ENCODE assay signal across 8 cellular contexts in the genomic region with DNA sequence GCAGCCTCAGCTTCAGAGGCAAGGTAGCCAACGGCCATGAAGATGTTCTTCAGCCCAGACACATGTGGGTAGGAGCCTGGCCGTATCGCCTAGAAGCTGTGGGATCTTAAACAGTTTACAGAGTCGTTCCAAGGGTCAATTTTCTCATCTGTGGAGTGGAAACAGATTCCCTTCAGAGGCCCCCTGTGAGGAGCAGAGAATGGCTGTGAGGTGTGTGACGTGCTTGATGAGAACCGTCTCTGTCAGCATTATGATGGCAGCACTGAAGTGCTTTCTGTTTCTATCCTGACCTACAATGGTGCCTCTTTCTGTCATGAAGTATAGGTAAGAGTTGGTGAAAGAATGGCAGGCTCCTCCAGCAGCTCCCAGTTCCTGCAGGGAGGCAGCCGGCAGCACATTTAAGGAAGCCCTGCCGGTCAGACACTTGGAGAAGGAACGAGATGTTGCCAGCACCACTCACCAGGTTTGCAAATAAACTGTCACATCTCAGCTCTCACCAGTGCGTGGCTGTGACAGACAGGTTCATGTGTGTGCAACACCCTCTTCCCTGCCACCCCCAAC.
DNase-seq lines count a peak whose midpoint lies in the region; ATAC-seq, FAIRE-seq and TF ChIP-seq lines count a peak whose summit lies in the region.

No MANE protein-coding gene starts in this region.

- peak overlapping the region; percentile 40; the same call in 1 of the 2 replicates for H2AFZ ChIP-seq in Loucy (ENCODE audit: low read length)
- peak overlapping the region; percentile 72 for H2AFZ ChIP-seq in astrocyte (ENCODE audit: low read depth, low read length)

- no peaks in the 10 kb centered on the region for H3K9me3 ChIP-seq in CD4-positive, CD25-positive, alpha-beta regulatory T cell (ENCODE audit: control insufficient read depth in 2 of 2, low read length in 2 of 2)
- H3K9me3 ChIP-seq in Loucy (ENCODE audit: insufficient read depth, low read depth, low read length), result no peaks in the 10 kb centered on the region
- no peaks in the 10 kb centered on the region for H3K9me3 ChIP-seq in astrocyte (ENCODE audit: insufficient read depth, low read depth, low read length)

- H3K36me3 ChIP-seq in CD4-positive, CD25-positive, alpha-beta regulatory T cell (ENCODE audit: control insufficient read depth, insufficient read depth, low read length), result no peaks in the 10 kb centered on the region
- H3K36me3 ChIP-seq in Loucy (ENCODE audit: insufficient read depth, low read length) (no peaks in the 10 kb centered on the region), astrocyte (ENCODE audit: insufficient read depth, low read length) (no peaks in the 10 kb centered on the region)

- H3K27me3 Mint-ChIP-seq in CD4-positive, CD25-positive, alpha-beta regulatory T cell, result no peaks in the 10 kb centered on the region
- peaks cover 8% of the 10 kb centered on the region for H3K27me3 Mint-ChIP-seq in astrocyte (ENCODE audit: low read depth, unreplicated experiment)

- H3K4me1 Mint-ChIP-seq in CD4-positive, CD25-positive, alpha-beta regulatory T cell, result peaks cover 4 to 61% (median 39%) of the 10 kb centered on the region in 4 donors
- H3K4me1 Mint-ChIP-seq in astrocyte (ENCODE audit: low read depth, unreplicated experiment), result peaks cover 5% of the 10 kb centered on the region

- no peaks in the 10 kb centered on the region for H3F3A ChIP-seq in Loucy (ENCODE audit: low read depth)

- H3K27me3 ChIP-seq in CD4-positive, CD25-positive, alpha-beta regulatory T cell (ENCODE audit: control insufficient read depth, insufficient read depth, low read length), result no peaks in the 10 kb centered on the region
- H3K27me3 ChIP-seq in Loucy (ENCODE audit: insufficient read depth, low read length, poor library complexity, severe bottlenecking), result no peaks in the 10 kb centered on the region
- H3K27me3 ChIP-seq in astrocyte (ENCODE audit: insufficient read depth, low read length), result no peaks in the 10 kb centered on the region

- no peaks in the 10 kb centered on the region for H3K9me2 ChIP-seq in Loucy (replicated peaks; ENCODE audit: low read depth, low read length)

- peak overlapping the region; percentile 96 for H3K27ac ChIP-seq in CD4-positive, CD25-positive, alpha-beta regulatory T cell (ENCODE audit: insufficient read depth, low read length, poor library complexity, severe bottlenecking)
- no peak overlapping the region for H3K27ac ChIP-seq in astrocyte (ENCODE audit: low read depth, low read length)

- no peak for FAIRE-seq in astrocyte (lab: Jason Lieb, UNC)

- peak overlapping the region; percentile 68 to 92 (median 89) for H3K4me3 Mint-ChIP-seq in CD4-positive, CD25-positive, alpha-beta regulatory T cell
- no peak overlapping the region for H3K4me3 Mint-ChIP-seq in astrocyte (ENCODE audit: unreplicated experiment)

- no peaks in the 10 kb centered on the region for H4K20me1 ChIP-seq in Loucy (ENCODE audit: insufficient read depth, low read length, poor library complexity, severe bottlenecking)
- no peaks in the 10 kb centered on the region for H4K20me1 ChIP-seq in astrocyte (ENCODE audit: insufficient read depth, low read length)

- TF ChIP-seq CTCF in Loucy (conservative IDR thresholded peaks at IDR 0.05; ENCODE audit: low read length), result no peak
- no peak for TF ChIP-seq CTCF in astrocyte (IDR thresholded peaks at IDR 0.05; ENCODE audit: insufficient read depth, low read depth, low read length)

- H3K4me1 ChIP-seq in CD4-positive, CD25-positive, alpha-beta regulatory T cell (ENCODE audit: control insufficient read depth, insufficient read depth, low read length, poor library complexity, severe bottlenecking), result peaks cover 24% of the 10 kb centered on the region
- peaks cover 39% of the 10 kb centered on the region for H3K4me1 ChIP-seq in Loucy (ENCODE audit: insufficient read depth, low read length, poor library complexity, severe bottlenecking)
- peaks cover 8% of the 10 kb centered on the region for H3K4me1 ChIP-seq in astrocyte (ENCODE audit: insufficient read depth, low read length)

- DNase-seq in CD4-positive, CD25-positive, alpha-beta regulatory T cell, result peak; percentile 12 to 87 (median 76)
- DNase-seq in astrocyte (ENCODE audit: low read depth), result no peak
- peak; percentile 30 to 34 (median 31) for DNase-seq in stimulated activated CD4-positive, alpha-beta T cell treated with anti-CD3 and anti-CD28 coated beads, TNF-alpha, amount 100 ng/mL, for 24 hours (ENCODE audit: low read depth in 3 of 3)
- no peak for DNase-seq in DMS114 treated with DMSO at 0.1 percent for 48 hours (lab: John Stamatoyannopoulos, UW; ENCODE audit: unreplicated experiment)
- no peak for DNase-seq in H4 (ENCODE audit: low spot score)
- DNase-seq in NCI-H526 (lab: John Stamatoyannopoulos, UW), result no peak

- no peaks in the 10 kb centered on the region for H3K9me3 Mint-ChIP-seq in CD4-positive, CD25-positive, alpha-beta regulatory T cell
- H3K9me3 Mint-ChIP-seq in astrocyte (ENCODE audit: unreplicated experiment), result peaks cover 2% of the 10 kb centered on the region

- ATAC-seq in CD4-positive, CD25-positive, alpha-beta regulatory T cell (ENCODE audit: low read depth in 2 of 2), result peak; percentile 61 to 62
- peak; percentile 57 for ATAC-seq in GM21515 (IDR thresholded peaks at IDR 0.05; ENCODE audit: unreplicated experiment)

- peak overlapping the region; percentile 98 to 100 (median 99) for H3K27ac Mint-ChIP-seq in CD4-positive, CD25-positive, alpha-beta regulatory T cell
- no peak overlapping the region for H3K27ac Mint-ChIP-seq in astrocyte (ENCODE audit: unreplicated experiment)

- peak overlapping the region; percentile 90 for H3K4me2 ChIP-seq in Loucy (ENCODE audit: low read depth, low read length, poor library complexity, severe bottlenecking)
- H3K4me2 ChIP-seq in astrocyte (ENCODE audit: low read length), result peak overlapping the region; percentile 59

- H3K9ac ChIP-seq in Loucy (ENCODE audit: low read depth, low read length, poor library complexity, severe bottlenecking), result peak overlapping the region; percentile 80
- H3K9ac ChIP-seq in astrocyte (ENCODE audit: low read length), result no peak overlapping the region

- H3K36me3 Mint-ChIP-seq in CD4-positive, CD25-positive, alpha-beta regulatory T cell, result peaks cover 7% of the 10 kb centered on the region
- H3K36me3 Mint-ChIP-seq in astrocyte (ENCODE audit: low read depth, unreplicated experiment), result no peaks in the 10 kb centered on the region

- no peaks in the 10 kb centered on the region for H3K79me2 ChIP-seq in Loucy (ENCODE audit: insufficient read depth, low read length)
- H3K79me2 ChIP-seq in astrocyte (ENCODE audit: insufficient read depth, low read length), result no peaks in the 10 kb centered on the region

- peak overlapping the region; percentile 89 for H3K4me3 ChIP-seq in CD4-positive, CD25-positive, alpha-beta regulatory T cell (ENCODE audit: low read depth, low read length)
- H3K4me3 ChIP-seq in Loucy (ENCODE audit: low read length, poor library complexity, severe bottlenecking), result peak overlapping the region; percentile 71
- no peak overlapping the region for H3K4me3 ChIP-seq in astrocyte (ENCODE audit: insufficient read depth, low read depth, low read length)

Comparison
In these comparisons a context has a peak if more than half of its experiments do, and no peak if none do; other contexts are left out.
1. DNase-seq: peak in CD4-positive, CD25-positive, alpha-beta regulatory T cell (3 of 3) and stimulated activated CD4-positive, alpha-beta T cell treated with anti-CD3 and anti-CD28 coated beads, TNF-alpha, amount 100 ng/mL, for 24 hours (3 of 3); none in astrocyte (single experiment), DMS114 treated with DMSO at 0.1 percent for 48 hours (single experiment), H4 (single experiment) and NCI-H526 (0 of 2).